ENCODE assay signal across 9 cellular contexts in the genomic region with DNA sequence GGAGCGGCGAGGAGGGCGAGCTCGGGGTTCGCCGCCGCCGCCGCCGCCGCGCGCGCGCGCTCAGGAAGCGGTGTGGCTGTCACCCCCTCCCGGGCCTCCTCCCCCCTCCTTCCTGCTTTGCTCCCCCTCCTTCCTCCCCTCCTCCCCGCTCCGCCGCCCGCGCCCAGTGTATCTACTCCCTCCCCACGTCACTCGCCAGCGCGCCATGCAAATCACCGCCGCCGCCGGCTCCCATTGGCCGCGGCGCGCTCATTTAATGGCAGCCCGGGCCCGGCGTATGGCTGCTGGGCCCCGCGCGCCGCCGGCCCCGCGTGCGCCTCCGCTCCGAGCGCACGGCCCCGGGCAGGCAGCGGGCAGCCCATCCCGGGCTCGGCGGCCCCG. TPM values are rescaled to one million over a fixed set of nuclear protein-coding genes. Genes with fewer than 3 reads are reported as not detected.
A peak's percentile ranks its signal among the peaks of the same experiment; 100 is the strongest.
DNase-seq lines count a peak whose midpoint lies in the region; ATAC-seq and TF ChIP-seq lines count a peak whose summit lies in the region.
"Had no signal": no experiment of that assay in that cellular context is flagged by ENCODE, and none has a peak within 500 bp of the region (broad histone marks: within the 10 kb centered on the region; RNA-seq: fewer than 3 reads in every experiment).

No MANE protein-coding gene starts in this region.

- H3K27me3 Mint-ChIP-seq in activated T-cell treated with anti-CD3 and anti-CD28 coated beads, Interleukin-2, amount 50 U/mL, for 24 hours = peaks cover 75% of the 10 kb centered on the region

- H3K27me3 ChIP-seq in heart right ventricle (peaks cover 71 to 95% (median 93%) of the 10 kb centered on the region in 7 donors), skeletal muscle satellite cell (ENCODE audit: control insufficient read depth, insufficient read depth, low read length) (peaks cover 74% of the 10 kb centered on the region), PC-9 (ENCODE audit: insufficient read depth, low read depth) (peaks cover 43% of the 10 kb centered on the region)

- H3K9me3 ChIP-seq in heart right ventricle (no peaks in the 10 kb centered on the region), skeletal muscle satellite cell (replicated peaks; ENCODE audit: low read length) (no peaks in the 10 kb centered on the region), PC-9 (ENCODE audit: insufficient read depth, low read depth) (no peaks in the 10 kb centered on the region)

- H3K9me2 ChIP-seq in PC-9 (ENCODE audit: insufficient read depth) = no peaks in the 10 kb centered on the region

- peak overlapping the region; percentile 10 to 47 (median 32) for H3K4me3 ChIP-seq in heart right ventricle
- no peak overlapping the region for H3K4me3 ChIP-seq in skeletal muscle satellite cell (ENCODE audit: low read length)
- no peak overlapping the region for H3K4me3 ChIP-seq in PC-9

- WGBS in heart right ventricle, 2 donors = 1 to 2% methylated on average over 28 to 56 of the region's 56 CpGs

- TF ChIP-seq CTCF in heart right ventricle (IDR thresholded peaks at IDR 0.05) (no peak), PC-9 (conservative IDR thresholded peaks at IDR 0.05) (no peak)

- H3K36me3 ChIP-seq in heart right ventricle = no peaks in the 10 kb centered on the region
- H3K36me3 ChIP-seq in skeletal muscle satellite cell (ENCODE audit: insufficient read depth, low read length) = no peaks in the 10 kb centered on the region
- no peaks in the 10 kb centered on the region for H3K36me3 ChIP-seq in PC-9 (ENCODE audit: low read depth)

- no peaks in the 10 kb centered on the region for H3F3A ChIP-seq in PC-9 (ENCODE audit: insufficient read depth, low read depth)

- no TSS peak for BruUV-seq in PC-9 (replicated peaks; lab: Mats Ljungman, UMichigan)

- peaks cover 13% of the 10 kb centered on the region for H3K9me3 Mint-ChIP-seq in activated T-cell treated with anti-CD3 and anti-CD28 coated beads, Interleukin-2, amount 50 U/mL, for 24 hours

- no peak overlapping the region for H3K9ac ChIP-seq in skeletal muscle satellite cell (ENCODE audit: low read depth, low read length)

- H3K27ac ChIP-seq in heart right ventricle (no peak overlapping the region), PC-9 (no peak overlapping the region)

- H3K27ac Mint-ChIP-seq in activated T-cell treated with anti-CD3 and anti-CD28 coated beads, Interleukin-2, amount 50 U/mL, for 24 hours = no peak overlapping the region

- no peaks in the 10 kb centered on the region for H4K20me1 ChIP-seq in PC-9 (ENCODE audit: insufficient read depth)

- peak; percentile 46 to 81 (median 74) for ATAC-seq in heart right ventricle

- no peaks in the 10 kb centered on the region for H3K79me2 ChIP-seq in PC-9 (ENCODE audit: low read depth)

- H3K4me3 Mint-ChIP-seq in activated T-cell treated with anti-CD3 and anti-CD28 coated beads, Interleukin-2, amount 50 U/mL, for 24 hours = no peak overlapping the region

- peak; percentile 96 to 97 for DNase-seq in NCI-H2081 (lab: John Stamatoyannopoulos, UW)
- peak; percentile 76 for DNase-seq in activated T-cell treated with anti-CD3 and anti-CD28 coated beads, Interleukin-2, amount 50 U/mL, for 24 hours
- peak; percentile 55 to 57 for DNase-seq in heart right ventricle
- DNase-seq in inferior parietal cortex (ENCODE audit: extremely low spot score) = no peak
- DNase-seq in OCI-M2 (lab: John Stamatoyannopoulos, UW; ENCODE audit: unreplicated experiment) = no peak
- no peak for DNase-seq in SW 1271 (lab: John Stamatoyannopoulos, UW)
- DNase-seq in PC-9 = no peak

- H3K4me1 ChIP-seq in heart right ventricle (peaks cover 0 to 24% (median 8%) of the 10 kb centered on the region in 9 donors), skeletal muscle satellite cell (ENCODE audit: control insufficient read depth, insufficient read depth, low read length) (no peaks in the 10 kb centered on the region), PC-9 (replicated peaks; ENCODE audit: insufficient read depth) (no peaks in the 10 kb centered on the region)

- intact Hi-C loops in heart right ventricle (cut with DNase I) (no loop called here), PC-9 (cut with micrococcal nuclease; ENCODE audit: unreplicated experiment) (no loop called here)

- no peak overlapping the region for H2AFZ ChIP-seq in PC-9

- H3K4me1 Mint-ChIP-seq in activated T-cell treated with anti-CD3 and anti-CD28 coated beads, Interleukin-2, amount 50 U/mL, for 24 hours (ENCODE audit: low read depth) = peaks cover 17% of the 10 kb centered on the region

- H3K4me2 ChIP-seq in skeletal muscle satellite cell (ENCODE audit: low read length) = peak overlapping the region; percentile 33
- no peak overlapping the region for H3K4me2 ChIP-seq in PC-9

- POLR2A ChIA-PET in PC-9 (lab: Charles Lee; ENCODE audit: unreplicated experiment) = no interaction called here

- peaks cover under 1% of the 10 kb centered on the region for H3K36me3 Mint-ChIP-seq in activated T-cell treated with anti-CD3 and anti-CD28 coated beads, Interleukin-2, amount 50 U/mL, for 24 hours (ENCODE audit: low read depth)

- CTCF ChIA-PET in PC-9 (lab: Charles Lee) = no interaction called here

RNA-seq across cellular contexts. Expression of a gene that starts 0.3 kb away (rescaled TPM):
- total RNA-seq in heart right ventricle (not detected), PC-9 (2021) (not detected in 2 replicates)
- not detected for polyA plus RNA-seq in heart right ventricle
- not detected in 2 replicates for total RNA-seq in skeletal muscle satellite cell (2012; rRNA removed)
- total RNA-seq: HT1080 had no signal

Comparison
In these comparisons a context has a peak if more than half of its experiments do, and no peak if none do; other contexts are left out.
1. DNase-seq: peak in NCI-H2081 (2 of 2), activated T-cell treated with anti-CD3 and anti-CD28 coated beads, Interleukin-2, amount 50 U/mL, for 24 hours (single experiment) and heart right ventricle (2 of 2); none in inferior parietal cortex (single experiment), OCI-M2 (single experiment), SW 1271 (0 of 2) and PC-9 (0 of 2).
2. H3K4me3 ChIP-seq: peak in heart right ventricle (10 of 10); none in skeletal muscle satellite cell (single experiment) and PC-9 (single experiment).